In genomic region chr18:48007955-48008701, GRCh38 we compare ENCODE assay signal across 8 cellular contexts.
DNase-seq lines count a peak whose midpoint lies in the region; ATAC-seq lines count a peak whose summit lies in the region.

No MANE protein-coding gene starts in this region.

- intact Hi-C loops in head of caudate nucleus (cut with DNase I) (no loop called here), posterior vena cava (cut with DNase I) (loop anchor here in 1 of 2 donors (1.0 kb wide), 1 partner anchor 14 kb away; no protein-coding TSS in a partner anchor)

- ATAC-seq in HG03045 (IDR thresholded peaks at IDR 0.05; ENCODE audit: unreplicated experiment) = peak; percentile 65

- DNase-seq in DMS153 treated with DMSO at 0.1 percent for 48 hours (lab: John Stamatoyannopoulos, UW; ENCODE audit: unreplicated experiment) = peak; percentile 28
- no peak for DNase-seq in DMS153 (lab: John Stamatoyannopoulos, UW)
- peak; percentile 63 for DNase-seq in OCI-M1 (lab: John Stamatoyannopoulos, UW)
- DNase-seq in activated effector memory CD4-positive, alpha-beta T cell treated with anti-CD3 and anti-CD28 coated beads, Interleukin-2, amount 50 U/mL, for 16 hours = peak; percentile 78
- DNase-seq in head of caudate nucleus = peak in 36 of 42 donors; percentile 9 to 73 (median 38)
- DNase-seq in posterior vena cava (ENCODE audit: low spot score) = peak; percentile 85
- no peak for DNase-seq in NK-92 treated with Interleukin-12 subunit alpha and Interleukin-12 subunit beta, amount 100 ng/mL, for 24 hours (lab: John Stamatoyannopoulos, UW)

Comparison
In these comparisons a context has a peak if more than half of its experiments do, and no peak if none do; other contexts are left out.
1. DNase-seq: peak in DMS153 treated with DMSO at 0.1 percent for 48 hours (single experiment), OCI-M1 (single experiment), activated effector memory CD4-positive, alpha-beta T cell treated with anti-CD3 and anti-CD28 coated beads, Interleukin-2, amount 50 U/mL, for 16 hours (single experiment), head of caudate nucleus (36 of 42) and posterior vena cava (single experiment); none in DMS153 (single experiment) and NK-92 treated with Interleukin-12 subunit alpha and Interleukin-12 subunit beta, amount 100 ng/mL, for 24 hours (single experiment).